In genomic region chr18:46042571-46043123, GRCh38 we compare ENCODE assay signal across 11 cellular contexts. TPM values are rescaled to one million over a fixed set of nuclear protein-coding genes. Genes with fewer than 3 reads are reported as not detected.
A peak's percentile ranks its signal among the peaks of the same experiment; 100 is the strongest.
DNase-seq lines count a peak whose midpoint lies in the region; ATAC-seq and TF ChIP-seq lines count a peak whose summit lies in the region.
"Had no signal": no experiment of that assay in that cellular context is flagged by ENCODE, and none has a peak within 500 bp of the region (broad histone marks: within the 10 kb centered on the region; RNA-seq: fewer than 3 reads in every experiment).

No MANE protein-coding gene starts in this region.

- H3K27me3 ChIP-seq in right cardiac atrium (ENCODE audit: control insufficient read depth, insufficient read depth) (no peaks in the 10 kb centered on the region), thyroid gland (no peaks in the 10 kb centered on the region)

- DNase-seq in left cardiac atrium (no peak), right cardiac atrium (no peak), T-helper 17 cell (no peak), fibroblast of peridontal ligament (ENCODE audit: extremely low read depth) (peak; percentile 88), stromal cell of bone marrow (ENCODE audit: low read depth) (peak; percentile 49), NCI-H2081 treated with DMSO at 0.1 percent for 48 hours (lab: John Stamatoyannopoulos, UW) (no peak), D341Med (ENCODE audit: low spot score) (no peak), thyroid gland (no peak)
- DNase-seq: COR-L47 had no signal

- ATAC-seq in left cardiac atrium: peak; percentile 53 to 63
- no peak for ATAC-seq in right cardiac atrium
- ATAC-seq in T-helper 17 cell: peak; percentile 67

- peaks cover 6% of the 10 kb centered on the region for H3K36me3 Mint-ChIP-seq in T-helper 17 cell (ENCODE audit: low read depth)

- H3K4me3 ChIP-seq in right cardiac atrium (ENCODE audit: low read length): no peak overlapping the region
- H3K4me3 ChIP-seq in thyroid gland (replicated peaks in 1 of 3): no peak overlapping the region

- no peak overlapping the region for H3K27ac ChIP-seq in right cardiac atrium (ENCODE audit: low read length)
- no peak overlapping the region for H3K27ac ChIP-seq in thyroid gland
- H3K27ac ChIP-seq: KMS-11, VCaP had no signal

- no peak for TF ChIP-seq CTCF in thyroid gland (IDR thresholded peaks at IDR 0.05)

- 57% methylated on average over 3 of the region's 3 CpGs for WGBS in right cardiac atrium
- 65 to 78% methylated on average over 3 of the region's 3 CpGs for WGBS in thyroid gland, 2 donors

- peak overlapping the region; percentile 78 for H3K4me3 Mint-ChIP-seq in T-helper 17 cell

- H3K9me3 ChIP-seq in right cardiac atrium (ENCODE audit: control insufficient read depth, low read length) (no peaks in the 10 kb centered on the region), T-helper 17 cell (ENCODE audit: control insufficient read depth, low read length, poor library complexity, severe bottlenecking) (no peaks in the 10 kb centered on the region), thyroid gland (no peaks in the 10 kb centered on the region)

- peak overlapping the region; percentile 86 for H3K27ac Mint-ChIP-seq in T-helper 17 cell

- no peaks in the 10 kb centered on the region for H3K36me3 ChIP-seq in thyroid gland

- no peaks in the 10 kb centered on the region for H3K27me3 Mint-ChIP-seq in T-helper 17 cell

- peaks cover 32% of the 10 kb centered on the region for H3K4me1 Mint-ChIP-seq in T-helper 17 cell

- no peaks in the 10 kb centered on the region for H3K4me1 ChIP-seq in right cardiac atrium (ENCODE audit: control insufficient read depth, insufficient read depth, low read length)
- no peaks in the 10 kb centered on the region for H3K4me1 ChIP-seq in thyroid gland

- TF ChIP-seq POLR2A in thyroid gland (IDR thresholded peaks at IDR 0.05): no peak

- intact Hi-C loops in left cardiac atrium (cut with DNase I): no loop called here
- intact Hi-C loops in right cardiac atrium (cut with DNase I): no loop called here
- intact Hi-C loops in thyroid gland (cut with DNase I): no loop called here

RNA-seq across cellular contexts. Expression of gene PSTPIP2, which starts 29.4 kb away (rescaled TPM):
- total RNA-seq in left cardiac atrium (1 to 10 TPM; 2.5 to 3.2 TPM), right cardiac atrium (1 to 10 TPM; 2.0 to 4.0 (median 2.5) TPM), T-helper 17 cell (10 to 100 TPM; 13.1 to 15.8 TPM), thyroid gland (1 to 10 TPM; 1.9 to 4.3 (median 2.9) TPM)
- polyA plus RNA-seq in right cardiac atrium: 1.5 TPM

RNA-seq across cellular contexts. Expression of gene ATP5F1A, which starts 55.4 kb away (rescaled TPM):
- total RNA-seq in left cardiac atrium (1,000 to 10,000 TPM; 1,001 to 1,121 TPM), right cardiac atrium (1,000 to 10,000 TPM; 1,050 to 1,210 (median 1,148) TPM), T-helper 17 cell (100 to 1,000 TPM; 171 to 200 TPM), thyroid gland (100 to 1,000 TPM; 366 to 865 (median 581) TPM)
- 1,401 TPM for polyA plus RNA-seq in right cardiac atrium

Comparison
In these comparisons a context has a peak if more than half of its experiments do, and no peak if none do; other contexts are left out.
1. ATAC-seq: peak in left cardiac atrium (2 of 2) and T-helper 17 cell (single experiment); none in right cardiac atrium (0 of 2).
2. DNase-seq: peak in fibroblast of peridontal ligament (single experiment) and stromal cell of bone marrow (single experiment); none in left cardiac atrium (single experiment), right cardiac atrium (0 of 3), T-helper 17 cell (0 of 3), NCI-H2081 treated with DMSO at 0.1 percent for 48 hours (single experiment), D341Med (single experiment) and thyroid gland (0 of 2).